In genomic region chr17:69654981-69655581, GRCh38 we compare ENCODE assay signal across 9 cellular contexts.
DNase-seq lines count a peak whose midpoint lies in the region; ATAC-seq and TF ChIP-seq lines count a peak whose summit lies in the region.
"Had no signal": no experiment of that assay in that cellular context is flagged by ENCODE, and none has a peak within 500 bp of the region (broad histone marks: within the 10 kb centered on the region; RNA-seq: fewer than 3 reads in every experiment).

No MANE protein-coding gene starts in this region.

- no TSS peak for BruUV-seq in IMR-90 (replicated peaks; lab: Mats Ljungman, UMichigan)

- peak overlapping the region; percentile 97 for H2BK120ac ChIP-seq in IMR-90 (ENCODE audit: low read depth, low read length)
- H2BK120ac ChIP-seq in mesenchymal stem cell (ENCODE audit: low read depth, low read length): no peak overlapping the region

- H3K56ac ChIP-seq in IMR-90 (ENCODE audit: extremely low read depth, insufficient read depth, low read length): peak overlapping the region; percentile 72; the same call in 1 of the 2 replicates

- WGBS in IMR-90 (ENCODE audit: extremely low coverage in 2 of 2, insufficient read length in 1 of 2), 2 experiments: 0% methylated on average over 1 of the region's 1 CpG; no CpG with 5 or more reads in 1 of the 2 experiments
- 41% methylated on average over 1 of the region's 1 CpG for WGBS in mesenchymal stem cell

- H3K9me1 ChIP-seq in IMR-90 (ENCODE audit: insufficient read depth, low read length): peaks cover 3% of the 10 kb centered on the region; the same call in 1 of the 2 replicates

- H4K91ac ChIP-seq in IMR-90 (ENCODE audit: insufficient read depth, low read depth, low read length) (peak overlapping the region; percentile 65; the same call in 1 of the 2 replicates), mesenchymal stem cell (ENCODE audit: low read length) (no peak overlapping the region)

- H2BK5ac ChIP-seq in IMR-90 (ENCODE audit: low read depth, low read length, poor library complexity, severe bottlenecking) (peak overlapping the region; percentile 96), mesenchymal stem cell (ENCODE audit: low read depth, low read length, poor library complexity, severe bottlenecking) (no peak overlapping the region)

- H3K23ac ChIP-seq in IMR-90 (ENCODE audit: low read depth, low read length) (peak overlapping the region; percentile 89; the same call in 1 of the 2 replicates), mesenchymal stem cell (ENCODE audit: low read length in 2 of 2) (no peak overlapping the region)

- intact Hi-C loops in IMR-90 (cut with micrococcal nuclease): loop anchor here (1.0 to 10.0 kb wide), 4 partner anchors 46 to 484 kb away; no protein-coding TSS in a partner anchor

- TF ChIP-seq POLR2A in IMR-90 (IDR thresholded peaks at IDR 0.05; ENCODE audit: low read depth, low read length): no peak

- H2BK20ac ChIP-seq in IMR-90 (ENCODE audit: low read depth, low read length): peak overlapping the region; percentile 99

- H2AK5ac ChIP-seq in IMR-90 (ENCODE audit: low read depth, low read length): peak overlapping the region; percentile 94
- H2AK5ac ChIP-seq in mesenchymal stem cell (ENCODE audit: low read length, severe bottlenecking): no peak overlapping the region

- DNase-seq in AG10803 (ENCODE audit: low read depth): peak; percentile 90
- peak; percentile 95 for DNase-seq in IMR-90
- DNase-seq in astrocyte of the spinal cord (ENCODE audit: low read depth, low spot score): peak; percentile 91
- DNase-seq in mesenchymal stem cell: peak; percentile 87
- no peak for DNase-seq in activated gamma-delta T cell treated with Interleukin-2 at 50 U/mL for 16 hours
- no peak for DNase-seq in stimulated activated CD4-positive, alpha-beta T cell treated with anti-CD3 and anti-CD28 coated beads, Interleukin-4, amount 100 ng/mL, for 24 hours
- no peak for DNase-seq in GF-D8 (lab: John Stamatoyannopoulos, UW)
- DNase-seq in stimulated activated CD4-positive, alpha-beta T cell treated with anti-CD3 and anti-CD28 coated beads, Interleukin-4, amount 100 ng/mL, for 4 hours: no peak
- DNase-seq: NCI-H1048 had no signal

- H4K20me1 ChIP-seq in IMR-90 (ENCODE audit: insufficient read depth, low read length): no peaks in the 10 kb centered on the region

- peak overlapping the region; percentile 74 for H3K4me2 ChIP-seq in IMR-90 (ENCODE audit: low read depth, low read length)
- no peak overlapping the region for H3K4me2 ChIP-seq in mesenchymal stem cell (ENCODE audit: low read length, poor library complexity, severe bottlenecking)

- peaks cover 8% of the 10 kb centered on the region for H3K4me1 ChIP-seq in IMR-90 (ENCODE audit: control insufficient read depth, insufficient read depth, low read length)
- no peaks in the 10 kb centered on the region for H3K4me1 ChIP-seq in mesenchymal stem cell (ENCODE audit: control insufficient read depth, insufficient read depth, low read depth, low read length)

- H3K9me3 ChIP-seq in IMR-90 (ENCODE audit: control insufficient read depth, insufficient read depth, low read length) (peaks cover 5% of the 10 kb centered on the region), mesenchymal stem cell (ENCODE audit: control insufficient read depth, low read length) (no peaks in the 10 kb centered on the region)

- no peak overlapping the region for H2BK12ac ChIP-seq in mesenchymal stem cell (ENCODE audit: low read length in 2 of 2)

- peak overlapping the region; percentile 64; the same call in 1 of the 2 replicates for H3K9ac ChIP-seq in IMR-90 (ENCODE audit: low read depth, low read length)
- H3K9ac ChIP-seq in mesenchymal stem cell (ENCODE audit: low read length): peak overlapping the region; percentile 60

- TF ChIP-seq CTCF in AG10803 (conservative IDR thresholded peaks at IDR 0.05; ENCODE audit: low read length) (no peak), IMR-90 (conservative IDR thresholded peaks at IDR 0.05; ENCODE audit: low read depth, low read length) (no peak), astrocyte of the spinal cord (IDR thresholded peaks at IDR 0.05; ENCODE audit: low read depth, low read length) (no peak)

- H2BK15ac ChIP-seq in IMR-90 (ENCODE audit: low read depth, low read length) (peak overlapping the region; percentile 84; the same call in 2 of the 3 replicates), mesenchymal stem cell (ENCODE audit: low read depth, poor library complexity, severe bottlenecking) (no peak overlapping the region)

- dilution Hi-C loops in IMR-90 (cut with HindIII; ENCODE audit: low sequenced_read_pairs, unreplicated experiment): no loop called here

- peak; percentile 94 for ATAC-seq in IMR-90 (ENCODE audit: low read depth)

- POLR2A ChIA-PET in IMR-90 (lab: Charles Lee; ENCODE audit: unreplicated experiment): interaction anchor here (0.6 to 0.8 kb wide), 2 partner anchors 46 to 209 kb away, joined by 3 to 7 read pairs; no protein-coding TSS in a partner anchor

- H4K8ac ChIP-seq in IMR-90 (ENCODE audit: low read depth in 2 of 2, low read length in 2 of 2) (peak overlapping the region; percentile 8 to 93; a peak in 3 of 4 replicates), mesenchymal stem cell (ENCODE audit: low read length) (no peak overlapping the region)

- H4K5ac ChIP-seq in IMR-90 (ENCODE audit: low read depth, low read length): peak overlapping the region; percentile 98; the same call in 1 of the 2 replicates

- H3K4ac ChIP-seq in IMR-90 (ENCODE audit: low read depth, low read length) (peak overlapping the region; percentile 97), mesenchymal stem cell (ENCODE audit: low read depth in 1 of 2, low read length in 2 of 2) (no peak overlapping the region)

- H3K27ac ChIP-seq in IMR-90 (ENCODE audit: insufficient read depth, low read length) (peak overlapping the region; percentile 96), mesenchymal stem cell (ENCODE audit: low read length, poor library complexity, severe bottlenecking) (peak overlapping the region; percentile 66)

- H3K79me1 ChIP-seq in IMR-90 (ENCODE audit: low read depth in 1 of 2, low read length in 2 of 2): no peaks in the 10 kb centered on the region
- H3K79me1 ChIP-seq in mesenchymal stem cell (replicated peaks; ENCODE audit: low read length, poor library complexity, severe bottlenecking): no peaks in the 10 kb centered on the region

- in situ Hi-C loops in IMR-90 (cut with MboI; ENCODE audit: low sequenced_read_pairs) (no loop called here), astrocyte of the spinal cord (cut with HindIII; ENCODE audit: low sequenced_read_pairs) (no loop called here)

- H2AFZ ChIP-seq in IMR-90 (replicated peaks; ENCODE audit: low read length, poor library complexity): peak overlapping the region; percentile 75
- H2AFZ ChIP-seq in mesenchymal stem cell (ENCODE audit: low read depth, low read length): no peak overlapping the region

- H2AK9ac ChIP-seq in IMR-90 (replicated peaks; ENCODE audit: low read depth, low read length, poor library complexity): no peak overlapping the region

- H3K14ac ChIP-seq in IMR-90 (replicated peaks; ENCODE audit: low read depth, low read length) (peak overlapping the region; percentile 93), mesenchymal stem cell (ENCODE audit: low read length in 2 of 2) (no peak overlapping the region)

- H3K18ac ChIP-seq in IMR-90 (ENCODE audit: low read depth, low read length) (peak overlapping the region; percentile 96), mesenchymal stem cell (ENCODE audit: low read depth in 1 of 2, low read length in 2 of 2) (peak overlapping the region in 1 of 2 experiments; percentile 6)

- peaks cover 19% of the 10 kb centered on the region for H3K27me3 ChIP-seq in IMR-90 (ENCODE audit: control insufficient read depth, insufficient read depth, low read length)
- no peaks in the 10 kb centered on the region for H3K27me3 ChIP-seq in mesenchymal stem cell (ENCODE audit: control insufficient read depth in 1 of 2, insufficient read depth in 1 of 2, low read length in 2 of 2)

- CTCF ChIA-PET in IMR-90 (lab: Yijun Ruan, JAX): interaction anchor here (0.8 to 1.0 kb wide), 2 partner anchors 48 to 102 kb away, joined by 3 to 5 read pairs; no protein-coding TSS in a partner anchor

- no peak overlapping the region for H3K4me3 ChIP-seq in AG10803 (ENCODE audit: low read length)
- no peak overlapping the region for H3K4me3 ChIP-seq in IMR-90 (ENCODE audit: insufficient read depth, low read depth, low read length)
- no peak overlapping the region for H3K4me3 ChIP-seq in astrocyte of the spinal cord (ENCODE audit: low read depth, low read length)
- H3K4me3 ChIP-seq in mesenchymal stem cell (ENCODE audit: insufficient read depth in 1 of 2, low read depth in 1 of 2, low read length in 2 of 2): peak overlapping the region in 1 of 2 experiments; percentile 54

- no peaks in the 10 kb centered on the region for H3K36me3 ChIP-seq in IMR-90 (ENCODE audit: control insufficient read depth, insufficient read depth, low read length)
- H3K36me3 ChIP-seq in mesenchymal stem cell (ENCODE audit: control insufficient read depth in 1 of 2, insufficient read depth in 2 of 2, low read depth in 1 of 2, low read length in 2 of 2): no peaks in the 10 kb centered on the region

- TF ChIP-seq RAD21 in IMR-90 (IDR thresholded peaks at IDR 0.05; ENCODE audit: low read length): no peak

TF ChIP-seq in IMR-90, 13 proteins besides CTCF, POLR2A, EP300 and RAD21 (continues in another document):
- no peak for TF ChIP-seq CHD1 (IDR thresholded peaks at IDR 0.05; ENCODE audit: low read depth, low read length)
- TF ChIP-seq RCOR1 (IDR thresholded peaks at IDR 0.05; ENCODE audit: insufficient replicate concordance, low read length): peak; percentile 47
- TF ChIP-seq MXI1 (IDR thresholded peaks at IDR 0.05; ENCODE audit: borderline replicate concordance, low read depth, low read length): no peak
- no peak for TF ChIP-seq RFX5 (IDR thresholded peaks at IDR 0.05; ENCODE audit: low read depth, low read length)
- no peak for TF ChIP-seq MAZ (IDR thresholded peaks at IDR 0.05; ENCODE audit: borderline replicate concordance, low read depth, low read length)
- peak; percentile 22; the same call in 1 of the 2 replicates for TF ChIP-seq USF2 (IDR thresholded peaks at IDR 0.05; ENCODE audit: low read depth, low read length)
- peak; percentile 86 for TF ChIP-seq FOS (IDR thresholded peaks at IDR 0.05; ENCODE audit: low read depth, low read length)
- peak; percentile 93 for TF ChIP-seq BHLHE40 (IDR thresholded peaks at IDR 0.05; ENCODE audit: low read depth, low read length)
- no peak for TF ChIP-seq SMC3 (IDR thresholded peaks at IDR 0.05; ENCODE audit: low read depth, low read length)
- peak; percentile 39; the same call in 1 of the 2 replicates for TF ChIP-seq CEBPB (IDR thresholded peaks at IDR 0.05; ENCODE audit: low read depth, low read length)

Comparison
In these comparisons a context has a peak if more than half of its experiments do, and no peak if none do; other contexts are left out.
1. DNase-seq: peak in AG10803 (single experiment), IMR-90 (single experiment), astrocyte of the spinal cord (single experiment) and mesenchymal stem cell (single experiment); none in activated gamma-delta T cell treated with Interleukin-2 at 50 U/mL for 16 hours (single experiment), stimulated activated CD4-positive, alpha-beta T cell treated with anti-CD3 and anti-CD28 coated beads, Interleukin-4, amount 100 ng/mL, for 24 hours (single experiment), GF-D8 (single experiment) and stimulated activated CD4-positive, alpha-beta T cell treated with anti-CD3 and anti-CD28 coated beads, Interleukin-4, amount 100 ng/mL, for 4 hours (0 of 2).